In genomic region chrX:145825896-145826295, GRCh38 we compare ENCODE assay signal across 12 cellular contexts. TPM values are rescaled to one million over a fixed set of nuclear protein-coding genes. Genes with fewer than 3 reads are reported as not detected.
DNase-seq lines count a peak whose midpoint lies in the region; ATAC-seq, FAIRE-seq and TF ChIP-seq lines count a peak whose summit lies in the region.
"Had no signal": no experiment of that assay in that cellular context is flagged by ENCODE, and none has a peak within 500 bp of the region (broad histone marks: within the 10 kb centered on the region; RNA-seq: fewer than 3 reads in every experiment).

No MANE protein-coding gene starts in this region.

- peak; percentile 84 for FAIRE-seq in frontal cortex (lab: Jason Lieb, UNC)
- FAIRE-seq: K562 had no signal

- ATAC-seq in HG03571 (IDR thresholded peaks at IDR 0.05; ENCODE audit: unreplicated experiment) (no peak), GM18517 (IDR thresholded peaks at IDR 0.05; ENCODE audit: unreplicated experiment) (no peak), HG03354 (IDR thresholded peaks at IDR 0.05; ENCODE audit: poor library complexity, severe bottlenecking, unreplicated experiment) (no peak)
- ATAC-seq in activated T-cell treated with anti-CD3 and anti-CD28 coated beads, Interleukin-2, amount 50 U/mL, for 72 hours (replicated peaks in 1 of 2), result no peak
- ATAC-seq: K562, natural killer cell had no signal

- H3K4me1 Mint-ChIP-seq in activated T-cell treated with anti-CD3 and anti-CD28 coated beads, Interleukin-2, amount 50 U/mL, for 72 hours (ENCODE audit: low read depth), result no peaks in the 10 kb centered on the region
- H3K4me1 Mint-ChIP-seq: natural killer cell had no signal

- H3K27ac ChIP-seq in 22Rv1, result no peak overlapping the region

- DNase-seq in RPMI8226, result peak; percentile 11
- DNase-seq in frontal cortex (ENCODE audit: low spot score in 2 of 2), result no peak
- no peak for DNase-seq in activated T-cell treated with anti-CD3 and anti-CD28 coated beads, Interleukin-2, amount 50 U/mL, for 72 hours
- DNase-seq: activated CD4-positive, alpha-beta T cell treated with anti-CD3 and anti-CD28 coated beads, Interleukin-2, amount 50 U/mL, for 48 hours; amniotic stem cell; natural killer cell had no signal

- peaks cover 0 to 2% of the 10 kb centered on the region in 2 donors for H3K36me3 Mint-ChIP-seq in activated T-cell treated with anti-CD3 and anti-CD28 coated beads, Interleukin-2, amount 50 U/mL, for 72 hours (ENCODE audit: insufficient read depth in 2 of 2)
- H3K36me3 Mint-ChIP-seq: natural killer cell had no signal

- peaks cover 30% of the 10 kb centered on the region for H3K27me3 Mint-ChIP-seq in activated T-cell treated with anti-CD3 and anti-CD28 coated beads, Interleukin-2, amount 50 U/mL, for 72 hours (ENCODE audit: low read depth)

- H3K27ac Mint-ChIP-seq in activated T-cell treated with anti-CD3 and anti-CD28 coated beads, Interleukin-2, amount 50 U/mL, for 72 hours, result no peak overlapping the region
- H3K27ac Mint-ChIP-seq: natural killer cell had no signal

- no peak overlapping the region for H3K4me3 Mint-ChIP-seq in activated T-cell treated with anti-CD3 and anti-CD28 coated beads, Interleukin-2, amount 50 U/mL, for 72 hours
- H3K4me3 Mint-ChIP-seq: natural killer cell had no signal

- TF ChIP-seq CTCF in 22Rv1 (IDR thresholded peaks at IDR 0.05), result peak; percentile 54
- peak; percentile 12 for TF ChIP-seq CTCF in GM12873 (IDR thresholded peaks at IDR 0.05; ENCODE audit: insufficient read depth, low read depth, low read length, missing control alignments)

- H3K9me3 Mint-ChIP-seq in activated T-cell treated with anti-CD3 and anti-CD28 coated beads, Interleukin-2, amount 50 U/mL, for 72 hours, result no peaks in the 10 kb centered on the region

RNA-seq across cellular contexts. Expression of gene SLITRK2, which starts 8.3 kb away (rescaled TPM):
- 3.7 TPM for total RNA-seq in frontal cortex
- not detected for total RNA-seq in activated T-cell treated with anti-CD3 and anti-CD28 coated beads, Interleukin-2, amount 50 U/mL, for 72 hours
- total RNA-seq: K562, natural killer cell had no signal
